Comparison of ENCODE assay signal across 8 cellular contexts in genomic region chr17:75778861-75779249, GRCh38. TPM values are rescaled to one million over a fixed set of nuclear protein-coding genes. Genes with fewer than 3 reads are reported as not detected.
A peak's percentile ranks its signal among the peaks of the same experiment; 100 is the strongest.
DNase-seq lines count a peak whose midpoint lies in the region; ATAC-seq and TF ChIP-seq lines count a peak whose summit lies in the region.

No MANE protein-coding gene starts in this region.

- peaks cover 1% of the 10 kb centered on the region for H3K27me3 Mint-ChIP-seq in IgD-negative memory B cell

- peaks cover 0 to 4% (median 3%) of the 10 kb centered on the region in 3 donors for H3K9me3 Mint-ChIP-seq in IgD-negative memory B cell

- H3K4me3 Mint-ChIP-seq in IgD-negative memory B cell = peak overlapping the region; percentile 82 to 99 (median 98)

- intact Hi-C loops in Right ventricle myocardium superior (cut with DNase I) = loop anchor here (10.0 kb wide), 1 partner anchor 116 kb away; the partner anchor contains the start of gene TRIM65

- peaks cover 7% of the 10 kb centered on the region for H3K36me3 Mint-ChIP-seq in IgD-negative memory B cell

- peak overlapping the region; percentile 75 for H3K4me3 ChIP-seq in retinal pigment epithelial cell (ENCODE audit: low read length)

- peak; percentile 56 for TF ChIP-seq CTCF in retinal pigment epithelial cell (conservative IDR thresholded peaks at IDR 0.05; ENCODE audit: low read depth, low read length)

- H3K4me1 Mint-ChIP-seq in IgD-negative memory B cell = peaks cover 33 to 44% (median 34%) of the 10 kb centered on the region in 3 donors

- ATAC-seq in GM19395 (IDR thresholded peaks at IDR 0.05; ENCODE audit: unreplicated experiment) (peak; percentile 15), Right ventricle myocardium superior (ENCODE audit: poor library complexity) (peak; percentile 0)

- DNase-seq in COLO668 (lab: John Stamatoyannopoulos, UW; ENCODE audit: unreplicated experiment) (peak; percentile 66), Right ventricle myocardium superior (no peak), retinal pigment epithelial cell (ENCODE audit: low read depth) (no peak), hepatic stellate cell (ENCODE audit: low spot score) (no peak), AG08395 (ENCODE audit: low spot score) (no peak)
- peak; percentile 62 for DNase-seq in activated CD4-positive, alpha-beta T cell treated with anti-CD3 and anti-CD28 coated beads, Interleukin-2, amount 50 U/mL, for 1 hour

- H3K27ac Mint-ChIP-seq in IgD-negative memory B cell = peak overlapping the region; percentile 67 to 95 (median 89)

RNA-seq across cellular contexts. Expression of gene UNK, which starts 5.8 kb away (rescaled TPM):
- polyA plus RNA-seq in IgD-negative memory B cell = 28.6 TPM
- total RNA-seq in Right ventricle myocardium superior = 14.3 TPM

RNA-seq across cellular contexts. Expression of gene GALK1, which starts 13.9 kb away (rescaled TPM):
- polyA plus RNA-seq in IgD-negative memory B cell = 18.6 TPM
- total RNA-seq in Right ventricle myocardium superior = 23.3 TPM

RNA-seq across cellular contexts. Expression of gene ITGB4, which starts 57.6 kb away (rescaled TPM):
- polyA plus RNA-seq in IgD-negative memory B cell = 0.48 TPM
- total RNA-seq in Right ventricle myocardium superior = 9.4 TPM

Comparison
In these comparisons a context has a peak if more than half of its experiments do, and no peak if none do; other contexts are left out.
1. DNase-seq: peak in COLO668 (single experiment) and activated CD4-positive, alpha-beta T cell treated with anti-CD3 and anti-CD28 coated beads, Interleukin-2, amount 50 U/mL, for 1 hour (single experiment); none in Right ventricle myocardium superior (single experiment), retinal pigment epithelial cell (single experiment), hepatic stellate cell (single experiment) and AG08395 (single experiment).